In genomic region chr14:65255029-65255545, GRCh38 we compare ENCODE assay signal across 11 cellular contexts.
DNase-seq lines count a peak whose midpoint lies in the region; ATAC-seq, FAIRE-seq and TF ChIP-seq lines count a peak whose summit lies in the region.
"Had no signal": no experiment of that assay in that cellular context is flagged by ENCODE, and none has a peak within 500 bp of the region (broad histone marks: within the 10 kb centered on the region; RNA-seq: fewer than 3 reads in every experiment).

No MANE protein-coding gene starts in this region.

- ATAC-seq in HG03025 (IDR thresholded peaks at IDR 0.05; ENCODE audit: low FRiP score, unreplicated experiment): no peak
- ATAC-seq: gastrocnemius medialis had no signal

- H3K36me3 ChIP-seq in bronchial epithelial cell (ENCODE audit: control insufficient read depth, insufficient read depth, low read length) (no peaks in the 10 kb centered on the region), mucosa of stomach (ENCODE audit: control insufficient read depth, insufficient read depth, low read length) (no peaks in the 10 kb centered on the region)
- H3K36me3 ChIP-seq: gastrocnemius medialis, thoracic aorta had no signal

- peaks cover 49% of the 10 kb centered on the region for H3K4me1 ChIP-seq in mucosa of stomach (ENCODE audit: control insufficient read depth, insufficient read depth, low read length)
- H3K4me1 ChIP-seq: gastrocnemius medialis had no signal

- FAIRE-seq in bronchial epithelial cell (lab: Jason Lieb, UNC): no peak

- peak overlapping the region; percentile 48 for H3K9ac ChIP-seq in mucosa of stomach (ENCODE audit: low read length)

- H3K9me3 Mint-ChIP-seq in Calu3 (ENCODE audit: low read depth, unreplicated experiment): peaks cover 8% of the 10 kb centered on the region

- peaks cover 60% of the 10 kb centered on the region for H3K4me1 Mint-ChIP-seq in Calu3 (ENCODE audit: low read depth, unreplicated experiment)

- H3K36me3 Mint-ChIP-seq in Calu3 (ENCODE audit: insufficient read depth, unreplicated experiment): peaks cover 34% of the 10 kb centered on the region

- no TSS peak for BruUV-seq in Calu3 (replicated peaks; lab: Mats Ljungman, UMichigan)

- H3K4me3 ChIP-seq in bronchial epithelial cell (ENCODE audit: low read depth, low read length) (no peak overlapping the region), mucosa of stomach (ENCODE audit: low read length) (no peak overlapping the region), coronary artery (no peak overlapping the region)
- H3K4me3 ChIP-seq: gastrocnemius medialis, thoracic aorta had no signal

- H3K9me3 ChIP-seq in mucosa of stomach (ENCODE audit: control insufficient read depth, low read length): no peaks in the 10 kb centered on the region
- H3K9me3 ChIP-seq: gastrocnemius medialis, thoracic aorta had no signal

- TF ChIP-seq CTCF in Calu3 (IDR thresholded peaks at IDR 0.05; ENCODE audit: unreplicated experiment): no peak
- TF ChIP-seq CTCF in bronchial epithelial cell (IDR thresholded peaks at IDR 0.05; ENCODE audit: insufficient read depth, low read length, severe bottlenecking): no peak
- no peak for TF ChIP-seq CTCF in coronary artery (IDR thresholded peaks at IDR 0.05)

- H3K27me3 ChIP-seq in bronchial epithelial cell (ENCODE audit: control insufficient read depth, insufficient read depth, low read length) (no peaks in the 10 kb centered on the region), mucosa of stomach (ENCODE audit: control insufficient read depth, insufficient read depth, low read length) (no peaks in the 10 kb centered on the region)
- H3K27me3 ChIP-seq: gastrocnemius medialis had no signal

- CTCF ChIA-PET in Calu3 (lab: Charles Lee): interaction anchor here (0.6 to 1.8 kb wide), 5 partner anchors 11 to 156 kb away, joined by 3 to 7 read pairs (median 5); no protein-coding TSS in a partner anchor

- no peak overlapping the region for H3K27ac ChIP-seq in coronary artery
- H3K27ac ChIP-seq: gastrocnemius medialis, thoracic aorta had no signal

- DNase-seq in Calu3 (peak; percentile 59), LHCN-M2 (ENCODE audit: low read depth) (peak; percentile 87), bronchial epithelial cell (ENCODE audit: low read depth) (peak; percentile 96), Ammon's horn (ENCODE audit: low spot score) (no peak), DMS153 (lab: John Stamatoyannopoulos, UW) (no peak), coronary artery (ENCODE audit: low spot score) (no peak)
- DNase-seq: activated T-cell treated with anti-CD3 and anti-CD28 coated beads, Interleukin-2, amount 50 U/mL, for 4 hours; gastrocnemius medialis had no signal

- intact Hi-C loops in Calu3 (cut with micrococcal nuclease; ENCODE audit: unreplicated experiment): no loop called here

- H3K4me3 Mint-ChIP-seq in Calu3 (ENCODE audit: low read depth, unreplicated experiment): peak overlapping the region; percentile 24
- H3K4me3 Mint-ChIP-seq: activated T-cell treated with anti-CD3 and anti-CD28 coated beads, Interleukin-2, amount 50 U/mL, for 4 hours had no signal

- no peaks in the 10 kb centered on the region for H3K27me3 Mint-ChIP-seq in Calu3 (ENCODE audit: unreplicated experiment)

- H3K27ac Mint-ChIP-seq in Calu3 (ENCODE audit: unreplicated experiment): peak overlapping the region; percentile 94

Comparison
In these comparisons a context has a peak if more than half of its experiments do, and no peak if none do; other contexts are left out.
1. DNase-seq: peak in Calu3 (single experiment), LHCN-M2 (single experiment) and bronchial epithelial cell (single experiment); none in Ammon's horn (single experiment), DMS153 (single experiment) and coronary artery (single experiment).